16 cellular contexts compared by ENCODE assay signal in the genomic region with DNA sequence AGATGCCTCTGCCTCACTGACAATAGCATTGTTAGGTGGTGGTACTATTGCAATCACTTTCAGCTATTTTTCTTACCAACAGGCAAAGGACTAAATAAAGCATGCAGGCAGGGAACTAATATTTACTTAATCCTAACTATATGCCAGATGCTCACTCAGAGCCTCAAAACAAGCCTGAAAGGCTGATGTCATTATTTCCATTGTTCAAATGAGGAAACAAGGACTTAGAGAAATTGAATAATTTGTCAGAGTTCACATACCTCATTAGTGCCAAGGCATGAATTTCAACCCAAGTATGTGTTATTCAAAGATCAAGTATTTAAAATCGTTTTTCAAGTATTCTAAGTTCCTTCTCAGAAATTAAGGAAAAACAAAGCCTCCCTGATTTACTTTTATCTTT.
DNase-seq lines count a peak whose midpoint lies in the region; ATAC-seq and TF ChIP-seq lines count a peak whose summit lies in the region.
"Had no signal": no experiment of that assay in that cellular context is flagged by ENCODE, and none has a peak within 500 bp of the region (broad histone marks: within the 10 kb centered on the region; RNA-seq: fewer than 3 reads in every experiment).

No MANE protein-coding gene starts in this region.

- H3K27ac Mint-ChIP-seq in mesothelial cell of epicardium (peak overlapping the region; percentile 2), Caco-2 (ENCODE audit: unreplicated experiment) (no peak overlapping the region)
- no peak overlapping the region for H3K27ac Mint-ChIP-seq in CD4-positive, alpha-beta T cell
- H3K27ac Mint-ChIP-seq: activated CD4-positive, alpha-beta memory T cell treated with anti-CD3 and anti-CD28 coated beads, Interleukin-2, amount 10 ng/mL, durations not matched to agents 7 days and 5 days; naive B cell had no signal

- DNase-seq in DMS 273 (lab: John Stamatoyannopoulos, UW; ENCODE audit: unreplicated experiment): peak; percentile 19
- no peak for DNase-seq in DMS 273 treated with DMSO at 0.1 percent for 48 hours (lab: John Stamatoyannopoulos, UW)
- DNase-seq in LHCN-M2 (ENCODE audit: low read depth): peak; percentile 10
- DNase-seq in astrocyte of the spinal cord (ENCODE audit: low read depth, low spot score): peak; percentile 86
- no peak for DNase-seq in mesothelial cell of epicardium (ENCODE audit: low spot score in 2 of 2, unreplicated experiment in 2 of 2)
- no peak for DNase-seq in CD4-positive, alpha-beta T cell
- no peak for DNase-seq in Caco-2
- DNase-seq: activated CD4-positive, alpha-beta memory T cell treated with anti-CD3 and anti-CD28 coated beads, Interleukin-2, amount 10 ng/mL, durations not matched to agents 7 days and 5 days; activated naive CD4-positive, alpha-beta T cell; islet precursor cell; naive B cell; NCI-H187 treated with DMSO at 0.1 percent for 48 hours; T1000 had no signal

- POLR2A ChIA-PET in CD4-positive, alpha-beta T cell (lab: Charles Lee): no interaction called here
- POLR2A ChIA-PET in Caco-2 (lab: Charles Lee): no interaction called here

- H3K9me3 ChIP-seq in CD4-positive, alpha-beta T cell (ENCODE audit: control insufficient read depth, low read length): no peaks in the 10 kb centered on the region
- H3K9me3 ChIP-seq in Caco-2: no peaks in the 10 kb centered on the region
- H3K9me3 ChIP-seq: tibial nerve had no signal

- H3K4me3 Mint-ChIP-seq in mesothelial cell of epicardium: no peak overlapping the region
- H3K4me3 Mint-ChIP-seq in CD4-positive, alpha-beta T cell: no peak overlapping the region
- H3K4me3 Mint-ChIP-seq in Caco-2 (ENCODE audit: unreplicated experiment): no peak overlapping the region
- H3K4me3 Mint-ChIP-seq: activated CD4-positive, alpha-beta memory T cell treated with anti-CD3 and anti-CD28 coated beads, Interleukin-2, amount 10 ng/mL, durations not matched to agents 7 days and 5 days; naive B cell had no signal

- TF ChIP-seq CTCF in astrocyte of the spinal cord (IDR thresholded peaks at IDR 0.05; ENCODE audit: low read depth, low read length) (no peak), mesothelial cell of epicardium (IDR thresholded peaks at IDR 0.05; ENCODE audit: unreplicated experiment) (no peak), Caco-2 (IDR thresholded peaks at IDR 0.05; ENCODE audit: insufficient read depth in 1 of 2, low read depth in 1 of 2, low read length in 1 of 2, severe bottlenecking in 1 of 2, unreplicated experiment in 1 of 2) (no peak)
- no peak for TF ChIP-seq CTCF in CD4-positive, alpha-beta T cell (IDR thresholded peaks at IDR 0.05)

- no peaks in the 10 kb centered on the region for H3K36me3 ChIP-seq in Caco-2 (ENCODE audit: control insufficient read depth, insufficient read depth, low read length)
- H3K36me3 ChIP-seq: tibial nerve had no signal

- no peak for ATAC-seq in CD4-positive, alpha-beta T cell (ENCODE audit: poor library complexity)
- ATAC-seq in HG02623 (IDR thresholded peaks at IDR 0.05; ENCODE audit: unreplicated experiment): no peak

- H3K4me3 ChIP-seq in astrocyte of the spinal cord (ENCODE audit: low read depth, low read length) (no peak overlapping the region), Caco-2 (ENCODE audit: low read depth, low read length) (no peak overlapping the region)
- H3K4me3 ChIP-seq: tibial nerve had no signal

- no peaks in the 10 kb centered on the region for H3K27me3 ChIP-seq in CD4-positive, alpha-beta T cell (ENCODE audit: control insufficient read depth, insufficient read depth, low read length)
- H3K27me3 ChIP-seq in Caco-2 (replicated peaks; ENCODE audit: control insufficient read depth, insufficient read depth, low read length): no peaks in the 10 kb centered on the region
- H3K27me3 ChIP-seq: tibial nerve had no signal

- intact Hi-C loops in CD4-positive, alpha-beta T cell (cut with DNase I, micrococcal nuclease): no loop called here
- intact Hi-C loops in Caco-2 (cut with micrococcal nuclease; ENCODE audit: unreplicated experiment): loop anchor here (5.0 kb wide), 2 partner anchors 67 to 128 kb away; no protein-coding TSS in a partner anchor

- H3K27me3 Mint-ChIP-seq in mesothelial cell of epicardium (ENCODE audit: low read depth) (peaks cover 8% of the 10 kb centered on the region), Caco-2 (ENCODE audit: insufficient read depth, unreplicated experiment) (no peaks in the 10 kb centered on the region)
- no peaks in the 10 kb centered on the region for H3K27me3 Mint-ChIP-seq in CD4-positive, alpha-beta T cell
- H3K27me3 Mint-ChIP-seq: activated CD4-positive, alpha-beta memory T cell treated with anti-CD3 and anti-CD28 coated beads, Interleukin-2, amount 10 ng/mL, durations not matched to agents 7 days and 5 days; naive B cell had no signal

- H3K27ac ChIP-seq in CD4-positive, alpha-beta T cell (ENCODE audit: low read depth, low read length): no peak overlapping the region
- H3K27ac ChIP-seq: 22Rv1, tibial nerve had no signal

- no peaks in the 10 kb centered on the region for H3K4me1 ChIP-seq in Caco-2

- CTCF ChIA-PET in CD4-positive, alpha-beta T cell (lab: Charles Lee): no interaction called here
- CTCF ChIA-PET in Caco-2 (lab: Charles Lee): no interaction called here

- H3K36me3 Mint-ChIP-seq in mesothelial cell of epicardium (no peaks in the 10 kb centered on the region), Caco-2 (ENCODE audit: insufficient read depth, unreplicated experiment) (no peaks in the 10 kb centered on the region)
- no peaks in the 10 kb centered on the region for H3K36me3 Mint-ChIP-seq in CD4-positive, alpha-beta T cell (ENCODE audit: low read depth)
- H3K36me3 Mint-ChIP-seq: naive B cell had no signal

- in situ Hi-C loops in astrocyte of the spinal cord (cut with HindIII; ENCODE audit: low sequenced_read_pairs): no loop called here

- H3K4me1 Mint-ChIP-seq in mesothelial cell of epicardium (peaks cover 10% of the 10 kb centered on the region), Caco-2 (ENCODE audit: low read depth, unreplicated experiment) (no peaks in the 10 kb centered on the region)
- no peaks in the 10 kb centered on the region for H3K4me1 Mint-ChIP-seq in CD4-positive, alpha-beta T cell (ENCODE audit: low read depth)
- H3K4me1 Mint-ChIP-seq: activated CD4-positive, alpha-beta memory T cell treated with anti-CD3 and anti-CD28 coated beads, Interleukin-2, amount 10 ng/mL, durations not matched to agents 7 days and 5 days; naive B cell had no signal

- no TSS peak for BruUV-seq in Caco-2 (replicated peaks; lab: Mats Ljungman, UMichigan)

- H3K9me3 Mint-ChIP-seq in mesothelial cell of epicardium: no peaks in the 10 kb centered on the region
- H3K9me3 Mint-ChIP-seq in CD4-positive, alpha-beta T cell: no peaks in the 10 kb centered on the region
- no peaks in the 10 kb centered on the region for H3K9me3 Mint-ChIP-seq in Caco-2 (ENCODE audit: unreplicated experiment)
- H3K9me3 Mint-ChIP-seq: activated CD4-positive, alpha-beta memory T cell treated with anti-CD3 and anti-CD28 coated beads, Interleukin-2, amount 10 ng/mL, durations not matched to agents 7 days and 5 days; naive B cell had no signal

Comparison
In these comparisons a context has a peak if more than half of its experiments do, and no peak if none do; other contexts are left out.
1. DNase-seq: peak in DMS 273 (single experiment), LHCN-M2 (single experiment) and astrocyte of the spinal cord (single experiment); none in DMS 273 treated with DMSO at 0.1 percent for 48 hours (single experiment), mesothelial cell of epicardium (0 of 2), CD4-positive, alpha-beta T cell (0 of 10) and Caco-2 (0 of 2).